9 cellular contexts compared by ENCODE assay signal in the genomic region with DNA sequence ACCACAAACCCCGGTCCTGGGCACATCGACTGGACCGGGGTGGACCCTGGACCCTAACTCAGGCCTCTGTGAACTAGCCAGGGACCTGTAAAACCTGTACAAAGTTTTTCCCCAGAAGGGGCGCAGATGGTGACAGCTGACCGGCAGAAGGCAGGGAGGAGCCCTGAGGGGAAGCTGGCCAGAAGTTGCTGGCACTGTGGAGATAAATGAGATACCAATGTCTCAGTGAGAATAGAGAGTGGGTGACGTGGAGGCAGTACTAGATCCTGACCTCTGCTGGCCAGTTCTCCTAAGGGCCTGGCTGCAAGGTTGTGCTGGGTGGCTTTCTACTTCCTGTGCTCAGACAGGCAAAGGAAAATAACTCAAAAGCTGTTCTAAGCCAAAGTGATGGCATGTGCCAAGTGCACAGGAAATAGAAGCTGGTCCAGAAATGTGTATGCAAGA. TPM values are rescaled to one million over a fixed set of nuclear protein-coding genes. Genes with fewer than 3 reads are reported as not detected.
A peak's percentile ranks its signal among the peaks of the same experiment; 100 is the strongest.
DNase-seq lines count a peak whose midpoint lies in the region; ATAC-seq and TF ChIP-seq lines count a peak whose summit lies in the region.
"Had no signal": no experiment of that assay in that cellular context is flagged by ENCODE, and none has a peak within 500 bp of the region (broad histone marks: within the 10 kb centered on the region; RNA-seq: fewer than 3 reads in every experiment).

No MANE protein-coding gene starts in this region.

- no peak overlapping the region for H3K4me3 ChIP-seq in right atrium auricular region
- no peak overlapping the region for H3K4me3 ChIP-seq in testis
- no peak overlapping the region for H3K4me3 ChIP-seq in stomach
- H3K4me3 ChIP-seq: adrenal gland had no signal

- H3K9me3 ChIP-seq in right atrium auricular region, result no peaks in the 10 kb centered on the region
- no peaks in the 10 kb centered on the region for H3K9me3 ChIP-seq in T-helper 17 cell (ENCODE audit: control insufficient read depth, low read length, poor library complexity, severe bottlenecking)
- no peaks in the 10 kb centered on the region for H3K9me3 ChIP-seq in testis
- no peaks in the 10 kb centered on the region for H3K9me3 ChIP-seq in stomach
- H3K9me3 ChIP-seq: adrenal gland had no signal

- peaks cover 38% of the 10 kb centered on the region for H3K4me1 Mint-ChIP-seq in T-helper 17 cell

- H3K4me1 ChIP-seq in right atrium auricular region (peaks cover 0 to 24% of the 10 kb centered on the region in 2 donors), testis (peaks cover 29% of the 10 kb centered on the region), stomach (peaks cover 0 to 18% (median 2%) of the 10 kb centered on the region in 4 donors)

- H3K27me3 ChIP-seq in right atrium auricular region, result no peaks in the 10 kb centered on the region
- H3K27me3 ChIP-seq in testis, result no peaks in the 10 kb centered on the region
- H3K27me3 ChIP-seq in stomach, result no peaks in the 10 kb centered on the region
- H3K27me3 ChIP-seq: adrenal gland had no signal

- ATAC-seq in Right ventricle myocardium inferior, result peak; percentile 60
- peak; percentile 43 for ATAC-seq in HG03520 (IDR thresholded peaks at IDR 0.05; ENCODE audit: unreplicated experiment)
- peak; percentile 26 for ATAC-seq in T-helper 17 cell
- ATAC-seq in HG03045 (IDR thresholded peaks at IDR 0.05; ENCODE audit: unreplicated experiment), result no peak

- H3K27ac ChIP-seq in right atrium auricular region (no peak overlapping the region), testis (no peak overlapping the region), stomach (no peak overlapping the region)

- H3K36me3 ChIP-seq in right atrium auricular region (no peaks in the 10 kb centered on the region), testis (ENCODE audit: low read depth, missing control alignments) (no peaks in the 10 kb centered on the region), stomach (no peaks in the 10 kb centered on the region)
- H3K36me3 ChIP-seq: adrenal gland had no signal

- TF ChIP-seq EP300 in stomach (IDR thresholded peaks at IDR 0.05), result no peak

- no peaks in the 10 kb centered on the region for H3K36me3 Mint-ChIP-seq in T-helper 17 cell (ENCODE audit: low read depth)

- H3K27ac Mint-ChIP-seq in T-helper 17 cell, result peak overlapping the region; percentile 78

- no peak overlapping the region for H3K4me3 Mint-ChIP-seq in T-helper 17 cell

- DNase-seq in Right ventricle myocardium inferior (ENCODE audit: missing footprints) (no peak), right atrium auricular region (ENCODE audit: low spot score) (no peak), T-helper 17 cell (no peak), glomerular visceral epithelial cell (ENCODE audit: extremely low spot score) (peak; percentile 58), testis (peak; percentile 84), stomach (no peak)

- peaks cover 4% of the 10 kb centered on the region for H3K27me3 Mint-ChIP-seq in T-helper 17 cell

- TF ChIP-seq POLR2A in testis (IDR thresholded peaks at IDR 0.05), result no peak
- TF ChIP-seq POLR2A in stomach (IDR thresholded peaks at IDR 0.05), result no peak

- intact Hi-C loops in Right ventricle myocardium inferior (cut with DNase I), result loop anchor here (10.0 kb wide), 1 partner anchor 221 kb away; no protein-coding TSS in a partner anchor
- intact Hi-C loops in testis (cut with DNase I; ENCODE audit: low total_unique reads), result no loop called here
- intact Hi-C loops in stomach (cut with DNase I; ENCODE audit: low total_unique reads), result no loop called here

- TF ChIP-seq CTCF in right atrium auricular region (IDR thresholded peaks at IDR 0.05) (peak in 1 of 2 donors; percentile 54), testis (IDR thresholded peaks at IDR 0.05) (peak in 2 of 3 experiments; percentile 43 to 45), stomach (IDR thresholded peaks at IDR 0.05) (no peak)

- WGBS in testis, 2 donors, result 60 to 62% methylated on average over 6 of the region's 6 CpGs
- WGBS in stomach, 5 donors, result 61 to 70% (median 65%) methylated on average over 5 to 6 of the region's 6 CpGs

RNA-seq across cellular contexts. Expression of a gene that starts 10.6 kb away (rescaled TPM):
- total RNA-seq in Right ventricle myocardium inferior (38.7 TPM), right atrium auricular region (10 to 100 TPM; 24.2 to 34.7 TPM), T-helper 17 cell (100 to 1,000 TPM; 118 to 139 TPM), testis (10 to 100 TPM; 61.4 to 64.6 TPM), stomach (10 to 100 TPM; 24.4 to 82.6 (median 42.9) TPM)
- polyA plus RNA-seq in testis (ENCODE audit: insufficient read depth, low read depth, low replicate concordance) (59.1 TPM), stomach (10 to 100 TPM in 2 of 3 donors, 1 to 10 TPM in 1; 7.0 to 21.5 (median 13.7) TPM)

RNA-seq across cellular contexts. Expression of a gene that starts 35.2 kb away (rescaled TPM):
- 102 TPM for total RNA-seq in Right ventricle myocardium inferior
- total RNA-seq in right atrium auricular region, result 10 to 100 TPM; 42.8 to 81.2 TPM
- 1 to 10 TPM in 1 of 2 donors, under 1 TPM in 1; 0.94 to 1.5 TPM for total RNA-seq in T-helper 17 cell
- 100 to 1,000 TPM; 102 to 104 TPM for total RNA-seq in testis
- 106 TPM for polyA plus RNA-seq in testis (ENCODE audit: insufficient read depth, low read depth, low replicate concordance)
- total RNA-seq in stomach, result 10 to 100 TPM in 4 of 5 donors, 1 to 10 TPM in 1; 6.7 to 56.8 (median 16.2) TPM
- 10 to 100 TPM; 16.2 to 36.3 (median 19.4) TPM for polyA plus RNA-seq in stomach

Comparison
In these comparisons a context has a peak if more than half of its experiments do, and no peak if none do; other contexts are left out.
1. DNase-seq: peak in glomerular visceral epithelial cell (single experiment) and testis (single experiment); none in Right ventricle myocardium inferior (single experiment), right atrium auricular region (single experiment), T-helper 17 cell (0 of 3) and stomach (single experiment).
2. CTCF ChIP-seq: peak in testis (2 of 3); none in stomach (0 of 7).